ENCODE assay signal across 11 cellular contexts in genomic region chr15:49876401-49877038, GRCh38.
DNase-seq lines count a peak whose midpoint lies in the region; ATAC-seq, FAIRE-seq and TF ChIP-seq lines count a peak whose summit lies in the region.
"Had no signal": no experiment of that assay in that cellular context is flagged by ENCODE, and none has a peak within 500 bp of the region (broad histone marks: within the 10 kb centered on the region; RNA-seq: fewer than 3 reads in every experiment).

No MANE protein-coding gene starts in this region.

- H3K4me3 ChIP-seq in breast epithelium, result no peak overlapping the region
- no peak overlapping the region for H3K4me3 ChIP-seq in HepG2 (replicated peaks in 1 of 3; ENCODE audit: insufficient read depth in 1 of 3, low read depth in 2 of 3, low read length in 3 of 3)
- no peak overlapping the region for H3K4me3 ChIP-seq in transverse colon
- no peak overlapping the region for H3K4me3 ChIP-seq in CD4-positive, alpha-beta memory T cell (ENCODE audit: low read length in 2 of 2)

- H4K20me1 ChIP-seq in HepG2 (ENCODE audit: insufficient read depth, low read length), result no peaks in the 10 kb centered on the region

- ATAC-seq in HepG2 (peak; percentile 46), GM21723 (IDR thresholded peaks at IDR 0.05; ENCODE audit: unreplicated experiment) (no peak)

- no peaks in the 10 kb centered on the region for H3K9me3 Mint-ChIP-seq in activated naive CD4-positive, alpha-beta T cell treated with anti-CD3 and anti-CD28 coated beads for 36 hours
- H3K9me3 Mint-ChIP-seq in osteocyte (ENCODE audit: unreplicated experiment), result no peaks in the 10 kb centered on the region
- H3K9me3 Mint-ChIP-seq in CD4-positive, alpha-beta memory T cell, result no peaks in the 10 kb centered on the region
- H3K9me3 Mint-ChIP-seq: T-helper 2 cell treated with Interferon-gamma antibody and Interleukin-4, amounts not matched to agents 5 μg/mL and 100 μg/mL, for 36 hours had no signal

- peak overlapping the region; percentile 76 to 93 for H3K27ac ChIP-seq in breast epithelium
- no peak overlapping the region for H3K27ac ChIP-seq in HepG2 (ENCODE audit: extremely low read length, insufficient read depth, low read length)
- peak overlapping the region; percentile 59 to 88 (median 73) for H3K27ac ChIP-seq in transverse colon
- no peak overlapping the region for H3K27ac ChIP-seq in CD4-positive, alpha-beta memory T cell (ENCODE audit: low read depth, low read length)

- BruUV-seq in HepG2 (replicated peaks; lab: Mats Ljungman, UMichigan), result no TSS peak

- TF ChIP-seq CTCF in breast epithelium (IDR thresholded peaks at IDR 0.05) (peak in 1 of 3 donors; percentile 24), HepG2 (CRISPR knock-in tag; IDR thresholded peaks at IDR 0.05) (peak; percentile 44), transverse colon (IDR thresholded peaks at IDR 0.05) (peak; percentile 23 to 71 (median 44)), osteocyte (IDR thresholded peaks at IDR 0.05) (no peak)

- no peaks in the 10 kb centered on the region for H3K36me3 ChIP-seq in breast epithelium
- H3K36me3 ChIP-seq in HepG2 (replicated peaks in 1 of 2; ENCODE audit: control insufficient read depth in 1 of 2, insufficient read depth in 2 of 2, low read length in 2 of 2), result no peaks in the 10 kb centered on the region
- no peaks in the 10 kb centered on the region for H3K36me3 ChIP-seq in transverse colon
- H3K36me3 ChIP-seq in CD4-positive, alpha-beta memory T cell (ENCODE audit: insufficient read depth, low read length), result no peaks in the 10 kb centered on the region

- POLR2A ChIA-PET in HepG2 (lab: Yijun Ruan, JAX), result no interaction called here
- POLR2A ChIA-PET in CD4-positive, alpha-beta memory T cell (lab: Charles Lee; ENCODE audit: partially characterized antibody), result no interaction called here

- no peaks in the 10 kb centered on the region for H3K9me3 ChIP-seq in breast epithelium
- H3K9me3 ChIP-seq in HepG2 (ENCODE audit: low read length), result no peaks in the 10 kb centered on the region
- H3K9me3 ChIP-seq in transverse colon, result no peaks in the 10 kb centered on the region
- H3K9me3 ChIP-seq in CD4-positive, alpha-beta memory T cell (ENCODE audit: control insufficient read depth in 1 of 2, low read length in 2 of 2), result no peaks in the 10 kb centered on the region

- in situ Hi-C loops in HepG2 (cut with HindIII; ENCODE audit: extremely low pct_ligation_motif_present, low pct_unique_long_range_greater_than_20kb) (no loop called here), transverse colon (cut with MboI; ENCODE audit: low pct_ligation_motif_present in 1 of 4, low pct_unique_long_range_greater_than_20kb in 1 of 4, low sequenced_read_pairs in 3 of 4) (no loop called here)

- no peaks in the 10 kb centered on the region for H3K79me2 ChIP-seq in HepG2 (ENCODE audit: insufficient read depth, low read length)

- H3K36me3 Mint-ChIP-seq in activated naive CD4-positive, alpha-beta T cell treated with anti-CD3 and anti-CD28 coated beads for 36 hours (ENCODE audit: low read depth), result no peaks in the 10 kb centered on the region
- no peaks in the 10 kb centered on the region for H3K36me3 Mint-ChIP-seq in osteocyte (ENCODE audit: unreplicated experiment)
- no peaks in the 10 kb centered on the region for H3K36me3 Mint-ChIP-seq in CD4-positive, alpha-beta memory T cell

- no peak overlapping the region for H3K9ac ChIP-seq in HepG2 (ENCODE audit: insufficient read depth, low read depth, low read length)

- DNase-seq in breast epithelium (ENCODE audit: low spot score in 2 of 2) (no peak), HepG2 (ENCODE audit: low spot score) (no peak), transverse colon (no peak), osteocyte (ENCODE audit: extremely low spot score, unreplicated experiment) (no peak)
- DNase-seq in activated naive CD4-positive, alpha-beta T cell treated with anti-CD3 and anti-CD28 coated beads for 36 hours, result no peak
- DNase-seq in CD4-positive, alpha-beta memory T cell, result no peak
- DNase-seq: retina had no signal

- peaks cover 0 to 5% of the 10 kb centered on the region in 2 donors for H3K4me1 ChIP-seq in breast epithelium
- no peaks in the 10 kb centered on the region for H3K4me1 ChIP-seq in HepG2 (ENCODE audit: insufficient read depth, low read length)
- peaks cover 10 to 24% (median 16%) of the 10 kb centered on the region in 4 donors for H3K4me1 ChIP-seq in transverse colon
- no peaks in the 10 kb centered on the region for H3K4me1 ChIP-seq in CD4-positive, alpha-beta memory T cell (ENCODE audit: insufficient read depth, low read length)

- H3K27me3 Mint-ChIP-seq in activated naive CD4-positive, alpha-beta T cell treated with anti-CD3 and anti-CD28 coated beads for 36 hours (ENCODE audit: low read depth), result no peaks in the 10 kb centered on the region
- H3K27me3 Mint-ChIP-seq in osteocyte (ENCODE audit: unreplicated experiment), result peaks cover 3% of the 10 kb centered on the region
- no peaks in the 10 kb centered on the region for H3K27me3 Mint-ChIP-seq in CD4-positive, alpha-beta memory T cell

- TF ChIP-seq RAD21 in Ishikawa (IDR thresholded peaks at IDR 0.05; ENCODE audit: low read depth), result peak; percentile 82
- no peak for TF ChIP-seq RAD21 in HepG2 (CRISPR knock-in tag; IDR thresholded peaks at IDR 0.05)

- H3K4me1 Mint-ChIP-seq in activated naive CD4-positive, alpha-beta T cell treated with anti-CD3 and anti-CD28 coated beads for 36 hours (ENCODE audit: low read depth), result no peaks in the 10 kb centered on the region
- H3K4me1 Mint-ChIP-seq in osteocyte (ENCODE audit: unreplicated experiment), result peaks cover 2% of the 10 kb centered on the region
- peaks cover 0 to 2% (median 0%) of the 10 kb centered on the region in 4 donors for H3K4me1 Mint-ChIP-seq in CD4-positive, alpha-beta memory T cell

- WGBS in HepG2 (ENCODE audit: low lambda C conversion rate), result 37% methylated on average over 5 of the region's 5 CpGs
- WGBS in transverse colon (ENCODE audit: low coverage in 1 of 2), 2 donors, result 47 to 62% methylated on average over 5 of the region's 5 CpGs

- H3K27me3 ChIP-seq in breast epithelium, result no peaks in the 10 kb centered on the region
- H3K27me3 ChIP-seq in HepG2 (ENCODE audit: control insufficient read depth in 1 of 2, insufficient read depth in 2 of 2, low read length in 2 of 2), result no peaks in the 10 kb centered on the region
- H3K27me3 ChIP-seq in transverse colon, result no peaks in the 10 kb centered on the region
- H3K27me3 ChIP-seq in CD4-positive, alpha-beta memory T cell (ENCODE audit: insufficient read depth, low read length), result no peaks in the 10 kb centered on the region

- intact Hi-C loops in breast epithelium (cut with DNase I; ENCODE audit: low total_unique reads), result no loop called here
- intact Hi-C loops in HepG2 (cut with micrococcal nuclease; ENCODE audit: unreplicated experiment), result loop anchor here (10.0 kb wide), 1 partner anchor 128 kb away; no protein-coding TSS in a partner anchor
- intact Hi-C loops in transverse colon (cut with DNase I; ENCODE audit: low total_unique reads), result no loop called here
- intact Hi-C loops in activated naive CD4-positive, alpha-beta T cell treated with anti-CD3 and anti-CD28 coated beads for 36 hours (cut with micrococcal nuclease), result loop anchor here (1.0 to 2.0 kb wide), 3 partner anchors 175 to 268 kb away; no protein-coding TSS in a partner anchor
- intact Hi-C loops in CD4-positive, alpha-beta memory T cell (cut with micrococcal nuclease), result no loop called here

- no peak for TF ChIP-seq EP300 in Ishikawa (IDR thresholded peaks at IDR 0.05; ENCODE audit: borderline replicate concordance)
- no peak for TF ChIP-seq EP300 in HepG2 (IDR thresholded peaks at IDR 0.05; ENCODE audit: low read depth in 2 of 2, low read length in 2 of 2)
- no peak for TF ChIP-seq EP300 in HepG2 (CRISPR knock-in tag; IDR thresholded peaks at IDR 0.05; ENCODE audit: borderline replicate concordance)
- TF ChIP-seq EP300 in transverse colon (IDR thresholded peaks at IDR 0.05; ENCODE audit: low read depth), result no peak

- TF ChIP-seq POLR2A in breast epithelium (IDR thresholded peaks at IDR 0.05) (no peak), HepG2 (IDR thresholded peaks at IDR 0.05; ENCODE audit: insufficient read depth in 1 of 2, low read depth in 2 of 2, low read length in 2 of 2) (no peak), transverse colon (IDR thresholded peaks at IDR 0.05) (no peak)

- no peak overlapping the region for H3K4me2 ChIP-seq in HepG2 (ENCODE audit: low read depth, low read length)

- FAIRE-seq in HepG2 (lab: Jason Lieb, UNC), result no peak
- FAIRE-seq: colon had no signal

- H3K4me3 Mint-ChIP-seq in activated naive CD4-positive, alpha-beta T cell treated with anti-CD3 and anti-CD28 coated beads for 36 hours, result no peak overlapping the region
- H3K4me3 Mint-ChIP-seq in osteocyte (ENCODE audit: unreplicated experiment), result no peak overlapping the region
- no peak overlapping the region for H3K4me3 Mint-ChIP-seq in CD4-positive, alpha-beta memory T cell
- H3K4me3 Mint-ChIP-seq: T-helper 2 cell treated with Interferon-gamma antibody and Interleukin-4, amounts not matched to agents 5 μg/mL and 100 μg/mL, for 36 hours had no signal

- H2AFZ ChIP-seq in HepG2 (ENCODE audit: low read length), result no peak overlapping the region

- H3K27ac Mint-ChIP-seq in activated naive CD4-positive, alpha-beta T cell treated with anti-CD3 and anti-CD28 coated beads for 36 hours, result no peak overlapping the region
- no peak overlapping the region for H3K27ac Mint-ChIP-seq in osteocyte (ENCODE audit: unreplicated experiment)
- H3K27ac Mint-ChIP-seq in CD4-positive, alpha-beta memory T cell, result no peak overlapping the region
- H3K27ac Mint-ChIP-seq: T-helper 2 cell treated with Interferon-gamma antibody and Interleukin-4, amounts not matched to agents 5 μg/mL and 100 μg/mL, for 36 hours had no signal

- CTCF ChIA-PET in HepG2 (lab: Yijun Ruan, JAX; ENCODE audit: low intra/inter-chr PET ratio, low total read pairs), result interaction anchor here (1.8 kb wide), 1 partner anchor 269 kb away, joined by 4 read pairs; no protein-coding TSS in a partner anchor
- CTCF ChIA-PET in activated naive CD4-positive, alpha-beta T cell treated with anti-CD3 and anti-CD28 coated beads for 36 hours (lab: Charles Lee), result interaction anchor here (0.6 to 1.5 kb wide), 7 partner anchors 30 to 724 kb away, joined by 3 read pairs; no protein-coding TSS in a partner anchor
- CTCF ChIA-PET in CD4-positive, alpha-beta memory T cell (lab: Charles Lee; ENCODE audit: partially characterized antibody), result interaction anchor here (1.0 kb wide), 1 partner anchor 127 kb away, joined by 8 read pairs; no protein-coding TSS in a partner anchor

TF ChIP-seq in Ishikawa, 13 proteins besides CTCF, POLR2A, EP300 and RAD21 (continues in another document):
- TF ChIP-seq TAF1 (IDR thresholded peaks at IDR 0.05; ENCODE audit: low read depth), result no peak
- no peak for TF ChIP-seq ZBTB7A (IDR thresholded peaks at IDR 0.05; ENCODE audit: low read depth)
- TF ChIP-seq TCF12 (IDR thresholded peaks at IDR 0.05; ENCODE audit: low read depth), result no peak
- no peak for TF ChIP-seq CREB1 (IDR thresholded peaks at IDR 0.05; ENCODE audit: low read depth)
- TF ChIP-seq NFIC (IDR thresholded peaks at IDR 0.05), result no peak

TF ChIP-seq in HepG2, 621 proteins besides CTCF, POLR2A, EP300 and RAD21 (continues in another document):
- TF ChIP-seq RXRB (CRISPR knock-in tag; IDR thresholded peaks at IDR 0.05; ENCODE audit: borderline replicate concordance) (no peak), ZNF484 (CRISPR knock-in tag; IDR thresholded peaks at IDR 0.05; ENCODE audit: borderline replicate concordance, low read depth) (no peak)

Comparison
In these comparisons a context has a peak if more than half of its experiments do, and no peak if none do; other contexts are left out.
1. H3K27ac ChIP-seq: peak in breast epithelium (2 of 2) and transverse colon (4 of 4); none in HepG2 (single experiment) and CD4-positive, alpha-beta memory T cell (single experiment).
2. intact Hi-C loops: an anchor here in HepG2 (10.0 kb wide) and activated naive CD4-positive, alpha-beta T cell treated with anti-CD3 and anti-CD28 coated beads for 36 hours (1.0 to 2.0 kb wide); none called in breast epithelium, transverse colon and CD4-positive, alpha-beta memory T cell.